ENCODE assay signal across 1 cellular context in the genomic region with DNA sequence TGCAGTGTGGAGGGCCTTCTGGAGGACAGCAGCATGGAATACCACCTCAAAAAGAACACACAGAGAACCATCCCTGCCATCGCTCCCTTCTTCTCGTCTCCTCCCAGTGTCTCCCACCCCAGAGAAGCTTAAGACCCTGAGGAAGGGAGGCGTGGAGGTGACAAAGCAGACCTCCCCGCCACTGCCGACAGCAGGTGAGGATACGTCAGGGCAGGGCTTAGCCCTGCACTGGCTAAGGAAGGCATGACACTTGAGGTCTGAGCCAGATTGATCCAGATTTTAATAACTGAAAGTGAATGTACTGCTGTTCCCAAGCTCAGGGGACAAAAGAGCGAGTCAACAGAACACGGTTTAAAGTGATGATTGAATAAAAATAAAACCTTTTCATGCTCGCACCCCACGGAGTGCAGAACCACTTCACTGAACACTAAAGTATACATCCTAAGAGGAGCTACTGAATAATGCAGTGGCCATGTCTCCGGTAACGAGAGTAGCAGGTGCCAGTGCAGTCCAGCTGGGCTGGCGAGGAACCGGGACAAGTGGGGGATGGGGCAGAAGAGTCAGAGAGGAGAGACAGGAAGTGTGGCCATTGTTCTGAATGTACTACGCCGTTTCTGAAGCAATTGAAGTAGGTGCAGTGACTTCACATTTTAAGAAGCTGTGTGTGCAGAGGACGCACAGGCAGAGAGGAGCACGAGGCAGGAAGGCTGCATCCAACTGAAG.
TF ChIP-seq lines count a peak whose summit lies in the region.

No MANE protein-coding gene starts in this region.

TF ChIP-seq in WTC11, 78 proteins besides CTCF, POLR2A, EP300 and RAD21 (continued from another document):
- TF ChIP-seq, protein P1, sequence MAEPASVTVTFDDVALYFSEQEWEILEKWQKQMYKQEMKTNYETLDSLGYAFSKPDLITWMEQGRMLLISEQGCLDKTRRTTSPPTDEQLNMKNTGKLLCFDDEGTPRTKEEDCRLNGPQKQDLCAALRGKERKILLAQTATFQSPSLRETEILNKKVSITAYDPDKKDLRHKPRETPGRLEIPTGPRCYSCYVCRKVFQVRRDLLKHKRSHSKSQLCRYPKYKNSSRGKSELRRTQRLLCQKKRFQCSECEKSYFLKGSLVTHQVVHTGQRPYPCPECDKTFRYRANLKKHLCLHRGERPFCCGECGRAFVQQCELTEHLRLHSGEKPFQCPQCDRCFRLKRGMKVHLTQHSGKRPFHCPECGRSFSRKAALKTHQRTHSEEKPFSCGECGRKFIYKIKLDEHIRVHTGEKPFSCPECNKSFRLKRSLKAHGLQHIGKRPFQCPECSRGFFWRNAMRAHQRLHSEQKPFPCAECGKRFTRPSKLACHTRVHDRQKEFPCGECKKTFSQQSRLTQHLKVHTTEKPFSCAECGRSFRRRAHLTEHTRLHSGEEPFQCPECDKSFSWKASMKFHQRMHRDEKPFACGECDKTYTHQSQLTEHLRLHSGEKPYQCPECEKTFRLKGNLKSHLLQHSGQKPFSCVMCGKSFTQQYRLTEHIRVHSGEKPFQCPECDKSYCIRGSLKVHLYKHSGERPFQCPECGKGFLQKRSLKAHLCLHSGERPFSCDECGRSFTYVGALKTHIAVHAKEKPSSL (CRISPR knock-in tag; conservative IDR thresholded peaks at IDR 0.05) = no peak
- TF ChIP-seq, protein P2, sequence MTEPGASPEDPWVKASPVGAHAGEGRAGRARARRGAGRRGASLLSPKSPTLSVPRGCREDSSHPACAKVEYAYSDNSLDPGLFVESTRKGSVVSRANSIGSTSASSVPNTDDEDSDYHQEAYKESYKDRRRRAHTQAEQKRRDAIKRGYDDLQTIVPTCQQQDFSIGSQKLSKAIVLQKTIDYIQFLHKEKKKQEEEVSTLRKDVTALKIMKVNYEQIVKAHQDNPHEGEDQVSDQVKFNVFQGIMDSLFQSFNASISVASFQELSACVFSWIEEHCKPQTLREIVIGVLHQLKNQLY (CRISPR knock-in tag; IDR thresholded peaks at IDR 0.05) = no peak
- TF ChIP-seq ZNF219 (CRISPR knock-in tag; IDR thresholded peaks at IDR 0.05; ENCODE audit: borderline replicate concordance) = no peak
- TF ChIP-seq ZNF263 (CRISPR knock-in tag; IDR thresholded peaks at IDR 0.05; ENCODE audit: low read depth) = no peak
- TF ChIP-seq ZMAT4 (CRISPR knock-in tag; IDR thresholded peaks at IDR 0.05) = no peak
TF ChIP-seq in WTC11: peak in this region for 0.
